8 cellular contexts compared by ENCODE assay signal in genomic region chr7:158829342-158830210, GRCh38. TPM values are rescaled to one million over a fixed set of nuclear protein-coding genes. Genes with fewer than 3 reads are reported as not detected.
DNase-seq lines count a peak whose midpoint lies in the region; ATAC-seq and TF ChIP-seq lines count a peak whose summit lies in the region.

ESYT2 (minus strand) TSS chr7:158829509; CDS start chr7:158829418, 91 bp downstream.

- WGBS in liver: under 1% methylated on average over 120 of the region's 120 CpGs

- peak within 1 kb of the TSS; percentile 84 to 89 (median 88) for H3K4me3 ChIP-seq in liver (ENCODE audit: low read depth in 1 of 3, low read length in 3 of 3)

- no peaks in the 10 kb centered on the region for H3K9me3 ChIP-seq in liver (ENCODE audit: control insufficient read depth in 4 of 4, low read length in 3 of 4)

- H3K36me3 ChIP-seq in liver (ENCODE audit: control insufficient read depth in 4 of 4, insufficient read depth in 3 of 4, low read depth in 1 of 4, low read length in 3 of 4): no peaks in the 10 kb centered on the region

- peaks cover 2 to 20% (median 6%) of the 10 kb centered on the region in 4 donors for H3K4me1 ChIP-seq in liver (ENCODE audit: control insufficient read depth in 4 of 4, insufficient read depth in 4 of 4, low read length in 3 of 4)

- peak; percentile 12 for TF ChIP-seq CTCF in liver (IDR thresholded peaks at IDR 0.05; ENCODE audit: low read depth, low read length, missing input control)

- H3K9ac ChIP-seq in liver (ENCODE audit: low read depth in 1 of 2, low read length in 2 of 2): peak within 1 kb of the TSS; percentile 98

- H3K27ac ChIP-seq in liver (ENCODE audit: low read depth in 1 of 2, low read length in 2 of 2): peak within 1 kb of the TSS; percentile 100

- TF ChIP-seq RAD21 in liver (IDR thresholded peaks at IDR 0.05): peak; percentile 37 to 45

- ATAC-seq in GM19324 (IDR thresholded peaks at IDR 0.05; ENCODE audit: low FRiP score, unreplicated experiment): peak; percentile 88
- peak; percentile 73 for ATAC-seq in HG03469 (IDR thresholded peaks at IDR 0.05; ENCODE audit: unreplicated experiment)

- DNase-seq in C1 segment of cervical spinal cord (lab: John Stamatoyannopoulos, UW) (peak; percentile 81 to 98 (median 94)), NCI-H69 (lab: John Stamatoyannopoulos, UW) (peak; percentile 98), dedifferentiated amniotic fluid mesenchymal stem cell (ENCODE audit: extremely low spot score) (peak; percentile 97)
- peak; percentile 100 for DNase-seq in activated CD4-positive, alpha-beta T cell treated with anti-CD3 and anti-CD28 coated beads, Interleukin-2, amount 50 U/mL, for 1 hour
- DNase-seq in stimulated activated CD4-positive, alpha-beta T cell treated with anti-CD3 and anti-CD28 coated beads, Interleukin-4, amount 100 ng/mL, for 4 hours: peak; percentile 98 to 100

- H3K27me3 ChIP-seq in liver (ENCODE audit: control insufficient read depth in 4 of 4, insufficient read depth in 4 of 4, low read length in 3 of 4): no peaks in the 10 kb centered on the region

TF ChIP-seq in liver, 16 proteins besides CTCF, POLR2A, EP300 and RAD21:
- TF ChIP-seq JUND (IDR thresholded peaks at IDR 0.05): peak in 1 of 2 donors; percentile 17
- TF ChIP-seq, protein P1, sequence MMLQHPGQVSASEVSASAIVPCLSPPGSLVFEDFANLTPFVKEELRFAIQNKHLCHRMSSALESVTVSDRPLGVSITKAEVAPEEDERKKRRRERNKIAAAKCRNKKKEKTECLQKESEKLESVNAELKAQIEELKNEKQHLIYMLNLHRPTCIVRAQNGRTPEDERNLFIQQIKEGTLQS (IDR thresholded peaks at IDR 0.05): no peak
- TF ChIP-seq RXRA (IDR thresholded peaks at IDR 0.05): peak in 1 of 2 donors; percentile 3
- TF ChIP-seq SP1 (IDR thresholded peaks at IDR 0.05): peak; percentile 41
- TF ChIP-seq FOXA2 (IDR thresholded peaks at IDR 0.05): no peak
- peak; percentile 75 for TF ChIP-seq YY1 (IDR thresholded peaks at IDR 0.05)
- TF ChIP-seq, protein P2, sequence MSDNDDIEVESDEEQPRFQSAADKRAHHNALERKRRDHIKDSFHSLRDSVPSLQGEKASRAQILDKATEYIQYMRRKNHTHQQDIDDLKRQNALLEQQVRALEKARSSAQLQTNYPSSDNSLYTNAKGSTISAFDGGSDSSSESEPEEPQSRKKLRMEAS (IDR thresholded peaks at IDR 0.05): no peak
- TF ChIP-seq FOXA1 (IDR thresholded peaks at IDR 0.05): no peak
- TF ChIP-seq TAF1 (conservative IDR thresholded peaks at IDR 0.05): no peak
- no peak for TF ChIP-seq NR2F2 (IDR thresholded peaks at IDR 0.05)
- no peak for TF ChIP-seq HNF4A (conservative IDR thresholded peaks at IDR 0.05)
- peak in 1 of 2 donors; percentile 28 for TF ChIP-seq EGR1 (IDR thresholded peaks at IDR 0.05; ENCODE audit: low read depth in 2 of 2)
- TF ChIP-seq, protein P3, sequence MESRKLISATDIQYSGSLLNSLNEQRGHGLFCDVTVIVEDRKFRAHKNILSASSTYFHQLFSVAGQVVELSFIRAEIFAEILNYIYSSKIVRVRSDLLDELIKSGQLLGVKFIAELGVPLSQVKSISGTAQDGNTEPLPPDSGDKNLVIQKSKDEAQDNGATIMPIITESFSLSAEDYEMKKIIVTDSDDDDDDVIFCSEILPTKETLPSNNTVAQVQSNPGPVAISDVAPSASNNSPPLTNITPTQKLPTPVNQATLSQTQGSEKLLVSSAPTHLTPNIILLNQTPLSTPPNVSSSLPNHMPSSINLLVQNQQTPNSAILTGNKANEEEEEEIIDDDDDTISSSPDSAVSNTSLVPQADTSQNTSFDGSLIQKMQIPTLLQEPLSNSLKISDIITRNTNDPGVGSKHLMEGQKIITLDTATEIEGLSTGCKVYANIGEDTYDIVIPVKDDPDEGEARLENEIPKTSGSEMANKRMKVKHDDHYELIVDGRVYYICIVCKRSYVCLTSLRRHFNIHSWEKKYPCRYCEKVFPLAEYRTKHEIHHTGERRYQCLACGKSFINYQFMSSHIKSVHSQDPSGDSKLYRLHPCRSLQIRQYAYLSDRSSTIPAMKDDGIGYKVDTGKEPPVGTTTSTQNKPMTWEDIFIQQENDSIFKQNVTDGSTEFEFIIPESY (IDR thresholded peaks at IDR 0.05): no peak
- TF ChIP-seq REST (IDR thresholded peaks at IDR 0.05): peak; percentile 67
- no peak for TF ChIP-seq GABPA (IDR thresholded peaks at IDR 0.05 in 1 of 2, conservative IDR thresholded peaks at IDR 0.05 in 1 of 2)
- no peak for TF ChIP-seq HNF4G (IDR thresholded peaks at IDR 0.05)

RNA-seq across cellular contexts. Expression of gene ESYT2, which starts in this region (rescaled TPM):
- 10 to 100 TPM; 23.4 to 31.7 TPM for total RNA-seq in liver
- polyA plus RNA-seq in liver: 10 to 100 TPM in 1 of 2 donors, 1 to 10 TPM in 1; 4.9 to 11.0 TPM

Comparison
In these comparisons a context has a peak if more than half of its experiments do, and no peak if none do; other contexts are left out.
1. Peak in every context shown above with its lines: DNase-seq, ATAC-seq, H3K4me3 ChIP-seq and H3K27ac ChIP-seq.